In genomic region chr19:42498387-42498786, GRCh38 we compare ENCODE assay signal across 22 cellular contexts. TPM values are rescaled to one million over a fixed set of nuclear protein-coding genes. Genes with fewer than 3 reads are reported as not detected.
DNase-seq lines count a peak whose midpoint lies in the region; ATAC-seq, FAIRE-seq and TF ChIP-seq lines count a peak whose summit lies in the region.
"Had no signal": no experiment of that assay in that cellular context is flagged by ENCODE, and none has a peak within 500 bp of the region (broad histone marks: within the 10 kb centered on the region; RNA-seq: fewer than 3 reads in every experiment).

No MANE protein-coding gene starts in this region.

- no TSS peak for BruUV-seq in Caco-2 (replicated peaks; lab: Mats Ljungman, UMichigan)

- H3K9me3 ChIP-seq in Caco-2 (no peaks in the 10 kb centered on the region), Karpas-422 (ENCODE audit: low read length) (no peaks in the 10 kb centered on the region), H1 (ENCODE audit: insufficient read depth in 2 of 2, low read depth in 1 of 2, low read length in 1 of 2) (no peaks in the 10 kb centered on the region), pancreas (no peaks in the 10 kb centered on the region), vagina (no peaks in the 10 kb centered on the region), gastrocnemius medialis (no peaks in the 10 kb centered on the region)
- H3K9me3 ChIP-seq: BLaER1 had no signal

- H3K23me2 ChIP-seq in H1 (ENCODE audit: low read depth, low read length) = no peaks in the 10 kb centered on the region

- no peak overlapping the region for H3K18ac ChIP-seq in H1 (ENCODE audit: extremely low read depth, low read length)

- FAIRE-seq in H1 (lab: Jason Lieb, UNC) (no peak), pancreas (lab: Jason Lieb, UNC) (no peak)
- FAIRE-seq: bronchial epithelial cell, endometrium, K562 had no signal

- H4K5ac ChIP-seq in H1 (ENCODE audit: insufficient read length, low read depth, low read length) = no peak overlapping the region

- H3K27me3 Mint-ChIP-seq in Caco-2 (ENCODE audit: insufficient read depth, unreplicated experiment) = no peaks in the 10 kb centered on the region
- H3K27me3 Mint-ChIP-seq: stimulated activated naive B cell treated with anti-CD40 and anti-IgM and Interleukin-4, amounts not matched to agents 10 μg/mL and 1 μg/mL and 100 μg/mL, for 72 hours had no signal

- TF ChIP-seq CTCF in Caco-2 (IDR thresholded peaks at IDR 0.05; ENCODE audit: insufficient read depth in 1 of 2, low read depth in 1 of 2, low read length in 1 of 2, severe bottlenecking in 1 of 2, unreplicated experiment in 1 of 2) (no peak), H1 (IDR thresholded peaks at IDR 0.05; ENCODE audit: control extremely low read depth in 1 of 3, insufficient read depth in 1 of 3, low read depth in 1 of 3, low read length in 3 of 3) (no peak), pancreas (IDR thresholded peaks at IDR 0.05) (no peak), vagina (IDR thresholded peaks at IDR 0.05) (no peak), gastrocnemius medialis (IDR thresholded peaks at IDR 0.05 in 4 of 5, conservative IDR thresholded peaks at IDR 0.05 in 1 of 5) (no peak)

- peak overlapping the region; percentile 32 for H3K27ac Mint-ChIP-seq in Caco-2 (ENCODE audit: unreplicated experiment)
- H3K27ac Mint-ChIP-seq: activated naive CD4-positive, alpha-beta T cell treated with anti-CD3 and anti-CD28 coated beads, Interleukin-2, amount 50 U/mL, for 72 hours had no signal

- in situ Hi-C loops in gastrocnemius medialis (cut with MboI; ENCODE audit: low sequenced_read_pairs in 4 of 4) = no loop called here

- TF ChIP-seq POLR2A in H1 (IDR thresholded peaks at IDR 0.05; ENCODE audit: control extremely low read depth in 1 of 2, low read depth in 2 of 2, low read length in 2 of 2) (no peak), vagina (IDR thresholded peaks at IDR 0.05) (no peak), gastrocnemius medialis (IDR thresholded peaks at IDR 0.05) (no peak)

- no peak overlapping the region for H3K4me3 ChIP-seq in Caco-2 (ENCODE audit: low read depth, low read length)
- no peak overlapping the region for H3K4me3 ChIP-seq in Karpas-422 (ENCODE audit: low read length)
- no peak overlapping the region for H3K4me3 ChIP-seq in H1 (ENCODE audit: extremely low read depth in 1 of 4, insufficient read depth in 2 of 4, low read depth in 3 of 4, low read length in 4 of 4)
- H3K4me3 ChIP-seq in pancreas = no peak overlapping the region
- H3K4me3 ChIP-seq in vagina = no peak overlapping the region
- H3K4me3 ChIP-seq in gastrocnemius medialis = no peak overlapping the region
- H3K4me3 ChIP-seq: BLaER1, K562, PC-9 had no signal

- H3K79me1 ChIP-seq in H1 (ENCODE audit: low read depth, low read length) = no peaks in the 10 kb centered on the region

- DNase-seq in Caco-2 (no peak), Karpas-422 (no peak), H1 (ENCODE audit: low read depth in 1 of 2, low spot score in 2 of 2) (no peak), pancreas (no peak), vagina (ENCODE audit: extremely low spot score in 2 of 2) (no peak), gastrocnemius medialis (no peak), NCI-H2107 (lab: John Stamatoyannopoulos, UW) (no peak)
- DNase-seq: activated CD4-positive, CD25-positive, alpha-beta regulatory T cell; foreskin fibroblast; NCI-H1417; NCI-H345; PC-9; stimulated activated naive B cell treated with anti-CD40 and anti-IgM and Interleukin-4, amounts not matched to agents 10 μg/mL and 1 μg/mL and 100 μg/mL, for 72 hours; SW 1271 had no signal

- H3K9me3 Mint-ChIP-seq in Caco-2 (ENCODE audit: unreplicated experiment) = no peaks in the 10 kb centered on the region
- H3K9me3 Mint-ChIP-seq: activated naive CD4-positive, alpha-beta T cell treated with anti-CD3 and anti-CD28 coated beads, Interleukin-2, amount 50 U/mL, for 72 hours; stimulated activated naive B cell treated with anti-CD40 and anti-IgM and Interleukin-4, amounts not matched to agents 10 μg/mL and 1 μg/mL and 100 μg/mL, for 72 hours had no signal

- H2AFZ ChIP-seq in Karpas-422 (ENCODE audit: low read length) = peak overlapping the region; percentile 63
- no peak overlapping the region for H2AFZ ChIP-seq in H1 (ENCODE audit: low read length)
- H2AFZ ChIP-seq: PC-9 had no signal

- POLR2A ChIA-PET in Caco-2 (lab: Charles Lee) (interaction anchor here (0.7 kb wide), 1 partner anchor 10 kb away, joined by 3 read pairs; no protein-coding TSS in a partner anchor), H1 (lab: Charles Lee; ENCODE audit: partially characterized antibody) (interaction anchor here (1.2 kb wide), 1 partner anchor 11 kb away, joined by 3 read pairs; no protein-coding TSS in a partner anchor)

- H3K9me2 ChIP-seq in Karpas-422 (replicated peaks; ENCODE audit: insufficient read depth, low read length) = no peaks in the 10 kb centered on the region

- H3K9ac ChIP-seq in Karpas-422 (ENCODE audit: low read length) = no peak overlapping the region
- H3K9ac ChIP-seq in H1 (replicated peaks in 1 of 4; ENCODE audit: extremely low read depth in 1 of 4, low read depth in 3 of 4, low read length in 3 of 4) = no peak overlapping the region
- H3K9ac ChIP-seq: BLaER1 had no signal

- H3K4ac ChIP-seq in H1 (replicated peaks; ENCODE audit: insufficient read length, low read depth, low read length) = no peak overlapping the region

- no peak overlapping the region for H2BK20ac ChIP-seq in H1 (ENCODE audit: low read length)

- H3K36me3 ChIP-seq in Caco-2 (ENCODE audit: control insufficient read depth, insufficient read depth, low read length) (no peaks in the 10 kb centered on the region), Karpas-422 (ENCODE audit: insufficient read depth, low read length) (no peaks in the 10 kb centered on the region), H1 (ENCODE audit: control insufficient read depth in 2 of 4, insufficient read depth in 4 of 4, low read length in 3 of 4) (no peaks in the 10 kb centered on the region), pancreas (no peaks in the 10 kb centered on the region), vagina (no peaks in the 10 kb centered on the region), gastrocnemius medialis (no peaks in the 10 kb centered on the region)
- H3K36me3 ChIP-seq: BLaER1 had no signal

- H4K20me1 ChIP-seq in Karpas-422 (ENCODE audit: insufficient read depth, low read depth, low read length) (no peaks in the 10 kb centered on the region), H1 (replicated peaks in 1 of 2; ENCODE audit: control insufficient read depth in 1 of 2, insufficient read depth in 2 of 2, low read length in 2 of 2) (no peaks in the 10 kb centered on the region)
- H4K20me1 ChIP-seq: BLaER1 had no signal

- H2BK120ac ChIP-seq in H1 (replicated peaks; ENCODE audit: low read depth, low read length) = peak overlapping the region; percentile 10

- no peak overlapping the region for H4K91ac ChIP-seq in H1 (replicated peaks; ENCODE audit: insufficient read length, low read length)

- intact Hi-C loops in Caco-2 (cut with micrococcal nuclease; ENCODE audit: unreplicated experiment) (loop anchor here (1.0 kb wide), 2 partner anchors 31 to 48 kb away; no protein-coding TSS in a partner anchor), pancreas (cut with DNase I) (no loop called here), vagina (cut with DNase I) (no loop called here), gastrocnemius medialis (cut with DNase I; ENCODE audit: low total_unique reads) (no loop called here)

- no peak for TF ChIP-seq EP300 in H1 (IDR thresholded peaks at IDR 0.05; ENCODE audit: borderline replicate concordance in 1 of 2, low read depth in 2 of 2, low read length in 2 of 2)

- no peaks in the 10 kb centered on the region for H3K27me3 ChIP-seq in Caco-2 (replicated peaks; ENCODE audit: control insufficient read depth, insufficient read depth, low read length)
- no peaks in the 10 kb centered on the region for H3K27me3 ChIP-seq in Karpas-422 (ENCODE audit: low read length)
- H3K27me3 ChIP-seq in H1 (replicated peaks in 1 of 4; ENCODE audit: control insufficient read depth in 3 of 4, extremely low read depth in 1 of 4, insufficient read depth in 3 of 4, low read length in 3 of 4) = no peaks in the 10 kb centered on the region; a peak in 2 of 7 replicates
- no peaks in the 10 kb centered on the region for H3K27me3 ChIP-seq in pancreas
- no peaks in the 10 kb centered on the region for H3K27me3 ChIP-seq in vagina
- H3K27me3 ChIP-seq in gastrocnemius medialis = no peaks in the 10 kb centered on the region
- H3K27me3 ChIP-seq: BLaER1 had no signal

- H3K23ac ChIP-seq in H1 (ENCODE audit: insufficient read length) = no peak overlapping the region

- CTCF ChIA-PET in Caco-2 (lab: Charles Lee) = interaction anchor here (0.6 to 1.6 kb wide), 6 partner anchors 11 to 58 kb away, joined by 3 to 7 read pairs (median 5); partner anchors contain the start of gene CEACAM1
- CTCF ChIA-PET in H1 (lab: Charles Lee; ENCODE audit: partially characterized antibody) = interaction anchor here (0.6 to 2.8 kb wide), 10 partner anchors 9 to 109 kb away, joined by 3 to 12 read pairs (median 4); partner anchors contain the start of gene CEACAM1

- peak overlapping the region; percentile 69 for H3K4me3 Mint-ChIP-seq in Caco-2 (ENCODE audit: unreplicated experiment)
- H3K4me3 Mint-ChIP-seq: stimulated activated naive B cell treated with anti-CD40 and anti-IgM and Interleukin-4, amounts not matched to agents 10 μg/mL and 1 μg/mL and 100 μg/mL, for 72 hours had no signal

- H3K4me1 ChIP-seq in Caco-2 (peaks cover 33% of the 10 kb centered on the region), Karpas-422 (ENCODE audit: low read length) (peaks cover 18% of the 10 kb centered on the region), H1 (replicated peaks in 1 of 4; ENCODE audit: control insufficient read depth in 3 of 4, insufficient read depth in 4 of 4, low read length in 3 of 4) (peaks cover 2 to 7% (median 4%) of the 10 kb centered on the region in 4 experiments), pancreas (peaks cover 0 to 20% (median 17%) of the 10 kb centered on the region in 3 donors), vagina (no peaks in the 10 kb centered on the region), gastrocnemius medialis (peaks cover 5 to 15% of the 10 kb centered on the region in 2 donors)

- no peak overlapping the region for H4K8ac ChIP-seq in H1 (ENCODE audit: extremely low read depth, insufficient read depth, low read length)

- no peak for TF ChIP-seq RAD21 in H1 (IDR thresholded peaks at IDR 0.05 in 1 of 2, conservative IDR thresholded peaks at IDR 0.05 in 1 of 2; ENCODE audit: low read depth in 2 of 2, low read length in 2 of 2)

- H2BK12ac ChIP-seq in H1 (ENCODE audit: low read depth, low read length) = no peak overlapping the region

- H3K4me2 ChIP-seq in Karpas-422 (ENCODE audit: low read depth, low read length, poor library complexity, severe bottlenecking) = no peak overlapping the region
- no peak overlapping the region for H3K4me2 ChIP-seq in H1 (ENCODE audit: insufficient read depth in 1 of 2, low read depth in 2 of 2, low read length in 2 of 2)
- H3K4me2 ChIP-seq: PC-9 had no signal

- no peak overlapping the region for H2BK15ac ChIP-seq in H1 (ENCODE audit: low read length)

- WGBS in H1 (ENCODE audit: extremely low coverage in 1 of 2, insufficient coverage in 1 of 2, insufficient read length in 1 of 2, insufficient replicate concordance in 2 of 2, low coverage in 1 of 2, low lambda C conversion rate in 2 of 2, missing lambda C conversion rate in 1 of 2), 2 experiments = 100% methylated on average over 1 of the region's 1 CpG; no CpG with 5 or more reads in 1 of the 2 experiments
- WGBS in pancreas, 2 donors = 90 to 100% methylated on average over 1 of the region's 1 CpG

- H3K36me3 Mint-ChIP-seq in Caco-2 (ENCODE audit: insufficient read depth, unreplicated experiment) = no peaks in the 10 kb centered on the region
- H3K36me3 Mint-ChIP-seq: activated naive CD4-positive, alpha-beta T cell treated with anti-CD3 and anti-CD28 coated beads, Interleukin-2, amount 50 U/mL, for 72 hours; stimulated activated naive B cell treated with anti-CD40 and anti-IgM and Interleukin-4, amounts not matched to agents 10 μg/mL and 1 μg/mL and 100 μg/mL, for 72 hours had no signal

- ATAC-seq in pancreas (peak in 3 of 4 donors; percentile 10 to 48 (median 45)), GM19324 (IDR thresholded peaks at IDR 0.05; ENCODE audit: low FRiP score, unreplicated experiment) (no peak), gastrocnemius medialis (no peak)
- ATAC-seq: activated naive CD4-positive, alpha-beta T cell treated with anti-CD3 and anti-CD28 coated beads, Interleukin-2, amount 50 U/mL, for 72 hours; K562 had no signal

- H3K4me1 Mint-ChIP-seq in Caco-2 (ENCODE audit: low read depth, unreplicated experiment) = peaks cover 49% of the 10 kb centered on the region

- H2AK5ac ChIP-seq in H1 (ENCODE audit: low read depth, low read length) = no peak overlapping the region

- H3K79me2 ChIP-seq in Karpas-422 (ENCODE audit: low read length) (no peaks in the 10 kb centered on the region), H1 (ENCODE audit: control insufficient read depth in 1 of 2, insufficient read depth in 2 of 2, low read length in 2 of 2) (no peaks in the 10 kb centered on the region)

- H3K56ac ChIP-seq in H1 (replicated peaks; ENCODE audit: insufficient read length, low read depth, low read length) = no peak overlapping the region

- no peak overlapping the region for H2BK5ac ChIP-seq in H1 (ENCODE audit: low read depth, low read length)

- H3K14ac ChIP-seq in H1 (ENCODE audit: insufficient read length) = no peak overlapping the region

- H3K27ac ChIP-seq in Karpas-422 (ENCODE audit: low read length) (no peak overlapping the region), H1 (ENCODE audit: low read depth, low read length) (no peak overlapping the region), pancreas (peak overlapping the region in 2 of 4 donors; percentile 73 to 75), vagina (no peak overlapping the region), gastrocnemius medialis (no peak overlapping the region)
- H3K27ac ChIP-seq: PC-9 had no signal

RNA-seq across cellular contexts. Expression of gene CEACAM1, which starts 29.9 kb away (rescaled TPM):
- total RNA-seq in Caco-2 (2022) (7.1 and 9.9 TPM in 2 replicates), pancreas (1 to 10 TPM; 1.3 to 7.0 (median 1.7) TPM), vagina (24.3 TPM), gastrocnemius medialis (1 to 10 TPM in 1 of 4 donors, under 1 TPM in 3; 0.36 to 2.0 (median 0.53) TPM)
- 0.56 and 3.5 TPM in 2 replicates for total RNA-seq in Karpas-422 (2014; rRNA removed; shearing (Covaris generic); ENCODE audit: low replicate concordance)
- total RNA-seq in H1 (2021; fragmentation: NEBNext Ultra II Directional; extraction: Animal tissue kit (Norgen Biotek cat#: 25700)) = 1.8 and 2.0 TPM in 2 replicates
- polyA plus RNA-seq in H1 (2011; rRNA removed) (2.0 and 3.6 TPM in 2 replicates), pancreas (1 to 10 TPM; 2.1 to 7.2 TPM)
- polyA plus RNA-seq in H1 (2011; cell fraction: cytosol; rRNA removed) = 3.3 TPM
- 4.8 TPM for polyA plus RNA-seq in H1 (2011; cell fraction: nucleus; rRNA removed)
- 1.4 to 4.3 TPM (median 1.9 TPM) in 4 replicates for polyA plus RNA-seq in H1 (2012, experiment 1 of 2)
- 0.51 TPM for polyA plus RNA-seq in H1 (2012, experiment 2 of 2)
- 3.7 TPM for polyA plus RNA-seq in H1 (2013, experiment 1 of 2)
- 3.3 TPM for polyA plus RNA-seq in H1 (2013, experiment 2 of 2)
- 2.5 and 5.5 TPM in 2 replicates for polyA minus RNA-seq in H1 (2011; rRNA and poly(A)+ RNA removed)
- polyA minus RNA-seq in H1 (2011; cell fraction: cytosol; rRNA and poly(A)+ RNA removed) = 2.0 TPM
- polyA minus RNA-seq in H1 (2011; cell fraction: nucleus; rRNA and poly(A)+ RNA removed) = 2.4 TPM

RNA-seq across cellular contexts. Expression of gene CXCL17, which starts 55.6 kb away (rescaled TPM):
- total RNA-seq in Caco-2 (2022) = 1.1 and 1.3 TPM in 2 replicates
- not detected in 2 replicates for total RNA-seq in Karpas-422 (2014; rRNA removed; shearing (Covaris generic); ENCODE audit: low replicate concordance)
- not detected in 2 replicates for total RNA-seq in H1 (2021; fragmentation: NEBNext Ultra II Directional; extraction: Animal tissue kit (Norgen Biotek cat#: 25700))
- 0.11 TPM in 1 of 2 replicates, not detected in the other for polyA plus RNA-seq in H1 (2011; rRNA removed)
- polyA plus RNA-seq in H1 (2011; cell fraction: cytosol; rRNA removed) = 0.09 TPM
- not detected for polyA plus RNA-seq in H1 (2011; cell fraction: nucleus; rRNA removed)
- not detected in 4 replicates for polyA plus RNA-seq in H1 (2012, experiment 1 of 2)
- not detected for polyA plus RNA-seq in H1 (2012, experiment 2 of 2)
- not detected for polyA plus RNA-seq in H1 (2013, experiment 1 of 2)
- 0.06 TPM for polyA plus RNA-seq in H1 (2013, experiment 2 of 2)
- polyA minus RNA-seq in H1 (2011; rRNA and poly(A)+ RNA removed) = not detected in 2 replicates
- polyA minus RNA-seq in H1 (2011; cell fraction: cytosol; rRNA and poly(A)+ RNA removed) = not detected
- not detected for polyA minus RNA-seq in H1 (2011; cell fraction: nucleus; rRNA and poly(A)+ RNA removed)
- 10 to 100 TPM in 4 of 6 donors, 1 to 10 TPM in 2; 5.1 to 42.1 (median 11.8) TPM for total RNA-seq in pancreas
- 1 to 10 TPM; 4.3 to 4.7 TPM for polyA plus RNA-seq in pancreas
- total RNA-seq in vagina = 2.9 TPM
- total RNA-seq in gastrocnemius medialis = not detected
- total RNA-seq: activated naive CD4-positive, alpha-beta T cell treated with anti-CD3 and anti-CD28 coated beads, Interleukin-2, amount 50 U/mL, for 72 hours; Daoy; K562; lung microvascular endothelial cell had no signal

Comparison
In these comparisons a context has a peak if more than half of its experiments do, and no peak if none do; other contexts are left out.
1. ATAC-seq: peak in pancreas (3 of 4); none in GM19324 (single experiment) and gastrocnemius medialis (0 of 2).